Comparison of ENCODE assay signal across 10 cellular contexts in genomic region chr17:42347198-42347597, GRCh38. TPM values are rescaled to one million over a fixed set of nuclear protein-coding genes. Genes with fewer than 3 reads are reported as not detected.
DNase-seq lines count a peak whose midpoint lies in the region; ATAC-seq and TF ChIP-seq lines count a peak whose summit lies in the region.
"Had no signal": no experiment of that assay in that cellular context is flagged by ENCODE, and none has a peak within 500 bp of the region (broad histone marks: within the 10 kb centered on the region; RNA-seq: fewer than 3 reads in every experiment).

No MANE protein-coding gene starts in this region.

- peak overlapping the region; percentile 40 for H3K27ac Mint-ChIP-seq in activated naive CD8-positive, alpha-beta T cell treated with anti-CD3 and anti-CD28 coated beads for 36 hours
- peak overlapping the region; percentile 50 for H3K27ac Mint-ChIP-seq in glutamatergic neuron (ENCODE audit: unreplicated experiment)

- no peak for ATAC-seq in GM21423 (IDR thresholded peaks at IDR 0.05; ENCODE audit: unreplicated experiment)

- TF ChIP-seq CTCF in glutamatergic neuron (IDR thresholded peaks at IDR 0.05; ENCODE audit: partially characterized antibody, unreplicated experiment) = no peak
- no peak for TF ChIP-seq CTCF in spleen (IDR thresholded peaks at IDR 0.05 in 8 of 11, conservative IDR thresholded peaks at IDR 0.05 in 3 of 11)

- H3K36me3 Mint-ChIP-seq in activated naive CD8-positive, alpha-beta T cell treated with anti-CD3 and anti-CD28 coated beads for 36 hours = peaks cover 53% of the 10 kb centered on the region
- H3K36me3 Mint-ChIP-seq in glutamatergic neuron (ENCODE audit: unreplicated experiment) = peaks cover 3% of the 10 kb centered on the region

- intact Hi-C loops in spleen (cut with DNase I; ENCODE audit: low total_unique reads) = no loop called here

- peak overlapping the region in 1 of 3 donors; percentile 17 for H3K9ac ChIP-seq in skeletal muscle tissue (ENCODE audit: low read depth in 1 of 3, low read length in 3 of 3)

- H3K4me1 Mint-ChIP-seq in activated naive CD8-positive, alpha-beta T cell treated with anti-CD3 and anti-CD28 coated beads for 36 hours = peaks cover 45% of the 10 kb centered on the region
- H3K4me1 Mint-ChIP-seq in glutamatergic neuron (ENCODE audit: low read depth, unreplicated experiment) = peaks cover 10% of the 10 kb centered on the region

- H3K4me1 ChIP-seq in skeletal muscle tissue (ENCODE audit: control insufficient read depth in 3 of 3, insufficient read depth in 3 of 3, low read length in 3 of 3) (peaks cover 7 to 26% (median 17%) of the 10 kb centered on the region in 3 donors), spleen (peaks cover 3 to 76% (median 26%) of the 10 kb centered on the region in 6 donors)

- peak; percentile 80 for DNase-seq in HCEC 1CT
- no peak for DNase-seq in activated naive CD8-positive, alpha-beta T cell treated with anti-CD3 and anti-CD28 coated beads for 36 hours
- DNase-seq in glutamatergic neuron = no peak
- no peak for DNase-seq in NCI-H2171 treated with DMSO at 0.1 percent for 48 hours (lab: John Stamatoyannopoulos, UW)
- DNase-seq in NCI-H1436 treated with DMSO at 0.1 percent for 48 hours (lab: John Stamatoyannopoulos, UW) = no peak
- no peak for DNase-seq in spleen

- H3K4me3 ChIP-seq in skeletal muscle tissue (ENCODE audit: low read length in 3 of 3) = no peak overlapping the region
- no peak overlapping the region for H3K4me3 ChIP-seq in spleen
- H3K4me3 ChIP-seq: Peyer's patch, tibial nerve had no signal

- peak overlapping the region; percentile 71 for H3K27ac ChIP-seq in skeletal muscle tissue (ENCODE audit: low read depth, low read length)
- peak overlapping the region in 2 of 8 donors; percentile 40 to 46 for H3K27ac ChIP-seq in spleen

- no peak for TF ChIP-seq POLR2A in spleen (IDR thresholded peaks at IDR 0.05)

- H3K36me3 ChIP-seq in skeletal muscle tissue (ENCODE audit: control insufficient read depth in 3 of 3, insufficient read depth in 3 of 3, low read length in 3 of 3) (peaks cover 17 to 28% (median 27%) of the 10 kb centered on the region in 3 donors), spleen (peaks cover 10 to 65% (median 49%) of the 10 kb centered on the region in 6 donors)

- H3K9me3 ChIP-seq in skeletal muscle tissue (ENCODE audit: control insufficient read depth in 3 of 3, low read length in 3 of 3) (no peaks in the 10 kb centered on the region), spleen (no peaks in the 10 kb centered on the region)
- H3K9me3 ChIP-seq: Peyer's patch, tibial nerve had no signal

- no peaks in the 10 kb centered on the region for H3K27me3 ChIP-seq in skeletal muscle tissue (ENCODE audit: control insufficient read depth in 3 of 3, insufficient read depth in 3 of 3, low read length in 3 of 3)
- H3K27me3 ChIP-seq in spleen (replicated peaks in 1 of 7) = no peaks in the 10 kb centered on the region
- H3K27me3 ChIP-seq: Peyer's patch, tibial nerve had no signal

- no peak overlapping the region for H3K4me3 Mint-ChIP-seq in activated naive CD8-positive, alpha-beta T cell treated with anti-CD3 and anti-CD28 coated beads for 36 hours
- H3K4me3 Mint-ChIP-seq in glutamatergic neuron (ENCODE audit: unreplicated experiment) = no peak overlapping the region

- no peaks in the 10 kb centered on the region for H3K9me3 Mint-ChIP-seq in activated naive CD8-positive, alpha-beta T cell treated with anti-CD3 and anti-CD28 coated beads for 36 hours
- H3K9me3 Mint-ChIP-seq in glutamatergic neuron (ENCODE audit: unreplicated experiment) = no peaks in the 10 kb centered on the region

- no peaks in the 10 kb centered on the region for H3K27me3 Mint-ChIP-seq in activated naive CD8-positive, alpha-beta T cell treated with anti-CD3 and anti-CD28 coated beads for 36 hours
- H3K27me3 Mint-ChIP-seq in glutamatergic neuron (ENCODE audit: unreplicated experiment) = peaks cover 3% of the 10 kb centered on the region

RNA-seq across cellular contexts. Expression of gene STAT3, which starts 41.0 kb away (rescaled TPM):
- 100 to 1,000 TPM; 221 to 223 TPM for total RNA-seq in activated naive CD8-positive, alpha-beta T cell treated with anti-CD3 and anti-CD28 coated beads for 36 hours
- total RNA-seq in glutamatergic neuron (ENCODE audit: unreplicated experiment) (68.0 TPM), skeletal muscle tissue (44.9 TPM), spleen (100 to 1,000 TPM; 229 to 326 (median 266) TPM)
- 10 to 100 TPM; 18.3 to 49.8 (median 24.1) TPM for polyA plus RNA-seq in spleen

RNA-seq across cellular contexts. Expression of gene STAT5A, which starts 58.9 kb away (rescaled TPM):
- 100 to 1,000 TPM; 116 to 121 TPM for total RNA-seq in activated naive CD8-positive, alpha-beta T cell treated with anti-CD3 and anti-CD28 coated beads for 36 hours
- total RNA-seq in glutamatergic neuron (ENCODE audit: unreplicated experiment) (3.4 TPM), skeletal muscle tissue (18.3 TPM), spleen (100 to 1,000 TPM in 1 of 7 donors, 10 to 100 TPM in 6; 63.7 to 131 (median 76.5) TPM)
- 10 to 100 TPM; 22.7 to 42.3 (median 28.4) TPM for polyA plus RNA-seq in spleen
